Comparison of ENCODE assay signal across 10 cellular contexts in genomic region chr7:80941206-80941758, GRCh38. TPM values are rescaled to one million over a fixed set of nuclear protein-coding genes. Genes with fewer than 3 reads are reported as not detected.
DNase-seq lines count a peak whose midpoint lies in the region; ATAC-seq, FAIRE-seq and TF ChIP-seq lines count a peak whose summit lies in the region.
"Had no signal": no experiment of that assay in that cellular context is flagged by ENCODE, and none has a peak within 500 bp of the region (broad histone marks: within the 10 kb centered on the region; RNA-seq: fewer than 3 reads in every experiment).

No MANE protein-coding gene starts in this region.

- peaks cover 33% of the 10 kb centered on the region for H3F3A ChIP-seq in PC-9 (ENCODE audit: insufficient read depth, low read depth)

- no peaks in the 10 kb centered on the region for H3K36me3 Mint-ChIP-seq in Caco-2 (ENCODE audit: insufficient read depth, unreplicated experiment)

- H3K4me1 ChIP-seq in Caco-2: peaks cover 32% of the 10 kb centered on the region
- H3K4me1 ChIP-seq in PC-9 (replicated peaks; ENCODE audit: insufficient read depth): peaks cover 39% of the 10 kb centered on the region
- H3K4me1 ChIP-seq in pancreas: no peaks in the 10 kb centered on the region

- no peak overlapping the region for H2AFZ ChIP-seq in PC-9

- peak; percentile 71 for FAIRE-seq in pancreas (lab: Jason Lieb, UNC)

- BruUV-seq in Caco-2 (replicated peaks; lab: Mats Ljungman, UMichigan) (no TSS peak), PC-9 (replicated peaks; lab: Mats Ljungman, UMichigan) (no TSS peak)

- 65 to 77% methylated on average over 4 of the region's 4 CpGs for WGBS in pancreas, 2 donors

- no peaks in the 10 kb centered on the region for H3K27me3 Mint-ChIP-seq in Caco-2 (ENCODE audit: insufficient read depth, unreplicated experiment)
- H3K27me3 Mint-ChIP-seq: central memory CD8-positive, alpha-beta T cell had no signal

- H3K27ac ChIP-seq in PC-9 (peak overlapping the region; percentile 98), pancreas (no peak overlapping the region)

- H3K79me2 ChIP-seq in PC-9 (ENCODE audit: low read depth): no peaks in the 10 kb centered on the region

- peak overlapping the region; percentile 36 for H3K4me2 ChIP-seq in PC-9

- POLR2A ChIA-PET in Caco-2 (lab: Charles Lee): interaction anchor here (1.2 to 2.1 kb wide), 2 partner anchors 21 to 22 kb away, joined by 3 to 14 read pairs; partner anchors contain the start of gene SEMA3C
- POLR2A ChIA-PET in PC-9 (lab: Charles Lee; ENCODE audit: unreplicated experiment): no interaction called here

- no peaks in the 10 kb centered on the region for H3K9me2 ChIP-seq in PC-9 (ENCODE audit: insufficient read depth)

- intact Hi-C loops in Caco-2 (cut with micrococcal nuclease; ENCODE audit: unreplicated experiment) (no loop called here), PC-9 (cut with micrococcal nuclease; ENCODE audit: unreplicated experiment) (loop anchor here (5.0 kb wide), 1 partner anchor 231 kb away; no protein-coding TSS in a partner anchor), pancreas (cut with DNase I) (no loop called here), posterior vena cava (cut with DNase I) (no loop called here)

- DNase-seq in Caco-2 (peak in 1 of 2 experiments; percentile 21), PC-9 (peak in 1 of 2 experiments; percentile 71), fibroblast of peridontal ligament (ENCODE audit: extremely low read depth) (peak; percentile 95), pancreas (no peak), posterior vena cava (ENCODE audit: low spot score) (no peak), midbrain (lab: John Stamatoyannopoulos, UW) (no peak)
- DNase-seq in stimulated activated CD4-positive, alpha-beta T cell treated with anti-CD3 and anti-CD28 coated beads, Interleukin-2, amount 100 ng/mL, for 24 hours: no peak
- DNase-seq: NCI-H2227 treated with DMSO at 0.1 percent for 48 hours had no signal

- H4K20me1 ChIP-seq in PC-9 (ENCODE audit: insufficient read depth): no peaks in the 10 kb centered on the region

- CTCF ChIA-PET in Caco-2 (lab: Charles Lee) (interaction anchor here (0.6 kb wide), 1 partner anchor 20 kb away, joined by 5 read pairs; no protein-coding TSS in a partner anchor), PC-9 (lab: Charles Lee) (interaction anchor here (0.6 kb wide), 1 partner anchor 23 kb away, joined by 20 read pairs; the partner anchor contains the start of gene SEMA3C)

- peaks cover 34% of the 10 kb centered on the region for H3K4me1 Mint-ChIP-seq in Caco-2 (ENCODE audit: low read depth, unreplicated experiment)
- H3K4me1 Mint-ChIP-seq: central memory CD8-positive, alpha-beta T cell had no signal

- TF ChIP-seq CTCF in Caco-2 (IDR thresholded peaks at IDR 0.05; ENCODE audit: insufficient read depth in 1 of 2, low read depth in 1 of 2, low read length in 1 of 2, severe bottlenecking in 1 of 2, unreplicated experiment in 1 of 2) (no peak), PC-9 (conservative IDR thresholded peaks at IDR 0.05) (no peak), pancreas (IDR thresholded peaks at IDR 0.05) (no peak)

- no peaks in the 10 kb centered on the region for H3K27me3 ChIP-seq in Caco-2 (replicated peaks; ENCODE audit: control insufficient read depth, insufficient read depth, low read length)
- no peaks in the 10 kb centered on the region for H3K27me3 ChIP-seq in PC-9 (ENCODE audit: insufficient read depth, low read depth)
- no peaks in the 10 kb centered on the region for H3K27me3 ChIP-seq in pancreas

- peak overlapping the region; percentile 68 for H3K27ac Mint-ChIP-seq in Caco-2 (ENCODE audit: unreplicated experiment)

- ATAC-seq in pancreas (peak in 3 of 4 donors; percentile 26 to 75 (median 38)), HG03025 (IDR thresholded peaks at IDR 0.05; ENCODE audit: low FRiP score, unreplicated experiment) (no peak)

- H3K36me3 ChIP-seq in Caco-2 (ENCODE audit: control insufficient read depth, insufficient read depth, low read length) (no peaks in the 10 kb centered on the region), PC-9 (ENCODE audit: low read depth) (no peaks in the 10 kb centered on the region; the same call in 1 of the 2 replicates), pancreas (no peaks in the 10 kb centered on the region)

- no peak overlapping the region for H3K4me3 Mint-ChIP-seq in Caco-2 (ENCODE audit: unreplicated experiment)
- H3K4me3 Mint-ChIP-seq: central memory CD8-positive, alpha-beta T cell had no signal

- no peak overlapping the region for H3K4me3 ChIP-seq in Caco-2 (ENCODE audit: low read depth, low read length)
- no peak overlapping the region for H3K4me3 ChIP-seq in PC-9
- no peak overlapping the region for H3K4me3 ChIP-seq in pancreas

- H3K9me3 ChIP-seq in Caco-2: no peaks in the 10 kb centered on the region
- peaks cover 27% of the 10 kb centered on the region for H3K9me3 ChIP-seq in PC-9 (ENCODE audit: insufficient read depth, low read depth)
- H3K9me3 ChIP-seq in pancreas: no peaks in the 10 kb centered on the region

- peaks cover 9% of the 10 kb centered on the region for H3K9me3 Mint-ChIP-seq in Caco-2 (ENCODE audit: unreplicated experiment)

RNA-seq across cellular contexts. Expression of gene SEMA3C, which starts 22.4 kb away (rescaled TPM):
- total RNA-seq in Caco-2 (2022): 25.8 and 32.1 TPM in 2 replicates
- total RNA-seq in PC-9 (2021): 19.9 and 20.9 TPM in 2 replicates
- total RNA-seq in pancreas: 10 to 100 TPM in 1 of 6 donors, 1 to 10 TPM in 3, under 1 TPM in 2; 0.28 to 11.3 (median 3.0) TPM
- under 1 TPM; 0.61 to 0.80 TPM for polyA plus RNA-seq in pancreas
- total RNA-seq in posterior vena cava: 10 to 100 TPM; 36.3 to 89.3 TPM
